ENCODE assay signal across 21 cellular contexts in the genomic region with DNA sequence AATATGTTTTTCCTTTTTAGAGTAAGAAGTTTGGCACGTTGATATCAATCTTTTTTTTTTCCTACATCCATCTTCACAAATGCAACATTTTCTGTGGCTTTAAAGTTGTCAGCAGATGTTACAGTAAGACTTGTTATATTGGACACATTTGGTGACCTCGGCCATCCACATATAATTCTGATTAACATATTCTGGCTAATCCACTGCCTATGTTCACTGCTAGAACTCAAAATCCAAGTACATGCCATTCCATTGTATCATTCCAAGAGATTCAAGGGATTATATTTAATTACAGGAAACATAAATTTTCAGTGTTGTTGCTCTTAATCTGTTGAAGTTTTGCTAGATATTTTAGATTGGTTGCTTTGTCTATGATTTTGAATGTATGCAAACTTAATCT.
A peak's percentile ranks its signal among the peaks of the same experiment; 100 is the strongest.
DNase-seq lines count a peak whose midpoint lies in the region; ATAC-seq, FAIRE-seq and TF ChIP-seq lines count a peak whose summit lies in the region.
"Had no signal": no experiment of that assay in that cellular context is flagged by ENCODE, and none has a peak within 500 bp of the region (broad histone marks: within the 10 kb centered on the region; RNA-seq: fewer than 3 reads in every experiment).

No MANE protein-coding gene starts in this region.

- TF ChIP-seq POLR2A in uterus (IDR thresholded peaks at IDR 0.05), result no peak

- H3K4me1 ChIP-seq in uterus, result no peaks in the 10 kb centered on the region
- H3K4me1 ChIP-seq: BE2C had no signal

- in situ Hi-C loops in G401 (cut with HindIII; ENCODE audit: low sequenced_read_pairs), result no loop called here

- no peaks in the 10 kb centered on the region for H3K9me3 ChIP-seq in uterus
- H3K9me3 ChIP-seq: BE2C had no signal

- intact Hi-C loops in uterus (cut with DNase I; ENCODE audit: low total_unique reads), result no loop called here

- ATAC-seq in GM18511 (IDR thresholded peaks at IDR 0.05; ENCODE audit: unreplicated experiment), result no peak
- ATAC-seq: GM12878 had no signal

- peak; percentile 19 for DNase-seq in AG08395 (ENCODE audit: low spot score)
- peak; percentile 58 for DNase-seq in GM04504 (ENCODE audit: low read depth)
- DNase-seq in amniotic epithelial cell (ENCODE audit: low read depth), result peak; percentile 5
- no peak for DNase-seq in uterus
- DNase-seq in stimulated activated CD4-positive, alpha-beta T cell treated with anti-CD3 and anti-CD28 coated beads, Interleukin-1b, Interleukin-23, amount 100 ng/mL, for 48 hours, result no peak
- DNase-seq in G401 (ENCODE audit: low spot score), result no peak
- DNase-seq: 8988T; ACHN; BE2C; CD4-positive, alpha-beta memory T cell; DMS79; EL; GDM1; IMR-90; KBM-7 had no signal

- H3K27me3 ChIP-seq in uterus, result no peaks in the 10 kb centered on the region
- H3K27me3 ChIP-seq: BE2C had no signal

- no peak for TF ChIP-seq CTCF in uterus (IDR thresholded peaks at IDR 0.05)

- no peak overlapping the region for H3K4me3 ChIP-seq in uterus
- H3K4me3 ChIP-seq: GM12878 had no signal

- FAIRE-seq in islet of Langerhans (lab: Jason Lieb, UNC), result peak; percentile 53
- FAIRE-seq: GM12878, GM18507, H1 had no signal

- H3K27ac ChIP-seq in uterus, result no peak overlapping the region
- H3K27ac ChIP-seq: C4-2B had no signal

- no peaks in the 10 kb centered on the region for H3K36me3 ChIP-seq in uterus
- H3K36me3 ChIP-seq: BE2C had no signal

Comparison
In these comparisons a context has a peak if more than half of its experiments do, and no peak if none do; other contexts are left out.
1. DNase-seq: peak in AG08395 (single experiment), GM04504 (single experiment) and amniotic epithelial cell (single experiment); none in uterus (0 of 2), stimulated activated CD4-positive, alpha-beta T cell treated with anti-CD3 and anti-CD28 coated beads, Interleukin-1b, Interleukin-23, amount 100 ng/mL, for 48 hours (single experiment) and G401 (single experiment).